Comparison of ENCODE assay signal across 21 cellular contexts in genomic region chr12:13228579-13228978, GRCh38. TPM values are rescaled to one million over a fixed set of nuclear protein-coding genes. Genes with fewer than 3 reads are reported as not detected.
DNase-seq lines count a peak whose midpoint lies in the region; FAIRE-seq and TF ChIP-seq lines count a peak whose summit lies in the region.
"Had no signal": no experiment of that assay in that cellular context is flagged by ENCODE, and none has a peak within 500 bp of the region (broad histone marks: within the 10 kb centered on the region; RNA-seq: fewer than 3 reads in every experiment).

No MANE protein-coding gene starts in this region.

- no peak for TF ChIP-seq POLR2A in esophagus muscularis mucosa (IDR thresholded peaks at IDR 0.05; ENCODE audit: low read depth)

- H3K27me3 ChIP-seq in esophagus muscularis mucosa (no peaks in the 10 kb centered on the region), ascending aorta (no peaks in the 10 kb centered on the region)
- H3K27me3 ChIP-seq: BLaER1 had no signal

- H3K4me1 ChIP-seq in esophagus muscularis mucosa: no peaks in the 10 kb centered on the region
- no peaks in the 10 kb centered on the region for H3K4me1 ChIP-seq in ascending aorta
- H3K4me1 ChIP-seq: BLaER1, HAP-1 had no signal

- FAIRE-seq in G401.6 (lab: Jason Lieb, UNC): peak; percentile 49
- FAIRE-seq: A204.1, GM12878, GM18507, H54 had no signal

- TF ChIP-seq EP300 in esophagus muscularis mucosa (IDR thresholded peaks at IDR 0.05): no peak

- no peaks in the 10 kb centered on the region for H3K9me3 ChIP-seq in esophagus muscularis mucosa
- no peaks in the 10 kb centered on the region for H3K9me3 ChIP-seq in ascending aorta
- H3K9me3 ChIP-seq: Caco-2, HAP-1 had no signal

- TF ChIP-seq CTCF in esophagus muscularis mucosa (IDR thresholded peaks at IDR 0.05): no peak
- TF ChIP-seq CTCF in ascending aorta (IDR thresholded peaks at IDR 0.05): no peak

- H3K36me3 ChIP-seq in esophagus muscularis mucosa (no peaks in the 10 kb centered on the region), ascending aorta (no peaks in the 10 kb centered on the region)
- H3K36me3 ChIP-seq: BLaER1, HAP-1 had no signal

- no peak overlapping the region for H3K27ac ChIP-seq in esophagus muscularis mucosa (replicated peaks in 1 of 4)
- no peak overlapping the region for H3K27ac ChIP-seq in ascending aorta
- H3K27ac ChIP-seq: 22Rv1, BLaER1, C4-2B had no signal

- H3K4me3 ChIP-seq in esophagus muscularis mucosa (no peak overlapping the region), ascending aorta (no peak overlapping the region)
- H3K4me3 ChIP-seq: BLaER1, GM12878, HAP-1 had no signal

- peak; percentile 32 for DNase-seq in ecto neural progenitor cell (ENCODE audit: low spot score)
- DNase-seq in esophagus muscularis mucosa (ENCODE audit: extremely low spot score): peak; percentile 80
- DNase-seq in activated CD4-positive, CD25-positive, alpha-beta regulatory T cell (lab: John Stamatoyannopoulos, UW): no peak
- DNase-seq in ascending aorta (ENCODE audit: low spot score in 2 of 2): no peak
- DNase-seq in Kasumi-1 (lab: John Stamatoyannopoulos, UW): no peak
- DNase-seq: Caco-2; CD4-positive, CD25-positive, alpha-beta regulatory T cell; CD8-positive, alpha-beta T cell; DMS153; DND-41; GDM1; GOT3 had no signal

- 87% methylated on average over 7 of the region's 7 CpGs for WGBS in esophagus muscularis mucosa

- intact Hi-C loops in esophagus muscularis mucosa (cut with DNase I) (no loop called here), ascending aorta (cut with DNase I) (no loop called here)

RNA-seq across cellular contexts. Expression of gene EMP1, which starts 32.1 kb away (rescaled TPM):
- total RNA-seq in esophagus muscularis mucosa (100 to 1,000 TPM in 1 of 4 donors, 10 to 100 TPM in 3; 42.8 to 425 (median 63.0) TPM), ascending aorta (588 TPM)

Comparison
In these comparisons a context has a peak if more than half of its experiments do, and no peak if none do; other contexts are left out.
1. DNase-seq: peak in ecto neural progenitor cell (single experiment) and esophagus muscularis mucosa (single experiment); none in activated CD4-positive, CD25-positive, alpha-beta regulatory T cell (0 of 4), ascending aorta (0 of 2) and Kasumi-1 (0 of 2).